Comparison of ENCODE assay signal across 1 cellular context in genomic region chr13:48291730-48292129, GRCh38.
A peak's percentile ranks its signal among the peaks of the same experiment; 100 is the strongest.
TF ChIP-seq lines count a peak whose summit lies in the region.

No MANE protein-coding gene starts in this region.

TF ChIP-seq in HepG2, 621 proteins besides CTCF, POLR2A, EP300 and RAD21 (continued from another document):
- TF ChIP-seq, protein P1, sequence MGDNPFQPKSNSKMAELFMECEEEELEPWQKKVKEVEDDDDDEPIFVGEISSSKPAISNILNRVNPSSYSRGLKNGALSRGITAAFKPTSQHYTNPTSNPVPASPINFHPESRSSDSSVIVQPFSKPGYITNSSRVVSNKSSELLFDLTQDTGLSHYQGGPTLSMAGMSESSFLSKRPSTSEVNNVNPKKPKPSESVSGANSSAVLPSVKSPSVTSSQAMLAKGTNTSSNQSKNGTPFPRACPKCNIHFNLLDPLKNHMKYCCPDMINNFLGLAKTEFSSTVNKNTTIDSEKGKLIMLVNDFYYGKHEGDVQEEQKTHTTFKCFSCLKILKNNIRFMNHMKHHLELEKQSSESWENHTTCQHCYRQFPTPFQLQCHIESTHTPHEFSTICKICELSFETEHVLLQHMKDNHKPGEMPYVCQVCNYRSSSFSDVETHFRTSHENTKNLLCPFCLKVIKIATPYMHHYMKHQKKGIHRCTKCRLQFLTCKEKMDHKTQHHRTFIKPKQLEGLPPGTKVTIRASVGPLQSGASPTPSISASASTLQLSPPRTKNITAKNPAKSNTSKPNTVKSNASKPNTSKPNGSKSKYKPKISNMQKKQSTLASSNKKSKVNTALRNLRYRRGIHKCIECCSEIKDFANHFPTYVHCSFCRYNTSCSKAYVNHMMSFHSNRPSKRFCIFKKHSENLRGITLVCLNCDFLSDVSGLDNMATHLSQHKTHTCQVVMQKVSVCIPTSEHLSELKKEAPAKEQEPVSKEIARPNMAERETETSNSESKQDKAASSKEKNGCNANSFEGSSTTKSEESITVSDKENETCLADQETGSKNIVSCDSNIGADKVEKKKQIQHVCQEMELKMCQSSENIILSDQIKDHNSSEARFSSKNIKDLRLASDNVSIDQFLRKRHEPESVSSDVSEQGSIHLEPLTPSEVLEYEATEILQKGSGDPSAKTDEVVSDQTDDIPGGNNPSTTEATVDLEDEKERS (CRISPR knock-in tag; IDR thresholded peaks at IDR 0.05): no peak
- TF ChIP-seq SP4 (CRISPR knock-in tag; IDR thresholded peaks at IDR 0.05): no peak
- TF ChIP-seq HMGA1 (CRISPR knock-in tag; conservative IDR thresholded peaks at IDR 0.05): no peak
- no peak for TF ChIP-seq SATB2 (CRISPR knock-in tag; IDR thresholded peaks at IDR 0.05)
- no peak for TF ChIP-seq KMT2A (CRISPR knock-in tag; IDR thresholded peaks at IDR 0.05)
- no peak for TF ChIP-seq FOXA1 (IDR thresholded peaks at IDR 0.05)
- TF ChIP-seq FOXA1 (CRISPR knock-in tag; IDR thresholded peaks at IDR 0.05): no peak
- TF ChIP-seq NR2F2 (IDR thresholded peaks at IDR 0.05; ENCODE audit: borderline replicate concordance, low read depth): no peak
- no peak for TF ChIP-seq ZNF121 (CRISPR knock-in tag; IDR thresholded peaks at IDR 0.05)
- no peak for TF ChIP-seq YY1 (IDR thresholded peaks at IDR 0.05; ENCODE audit: insufficient read depth, insufficient replicate concordance, low read depth, low read length)
- no peak for TF ChIP-seq ZNF572 (CRISPR knock-in tag; IDR thresholded peaks at IDR 0.05)
- TF ChIP-seq ZBTB44 (CRISPR knock-in tag; IDR thresholded peaks at IDR 0.05): no peak
- no peak for TF ChIP-seq MATR3 (CRISPR knock-in tag; IDR thresholded peaks at IDR 0.05)
- peak; percentile 11; the same call in 1 of the 2 replicates for TF ChIP-seq GATAD2A (CRISPR knock-in tag; IDR thresholded peaks at IDR 0.05)
